ENCODE assay signal across 8 cellular contexts in genomic region chr1:42956739-42957138, GRCh38. TPM values are rescaled to one million over a fixed set of nuclear protein-coding genes. Genes with fewer than 3 reads are reported as not detected.
DNase-seq lines count a peak whose midpoint lies in the region; ATAC-seq lines count a peak whose summit lies in the region.

No MANE protein-coding gene starts in this region.

- peaks cover 60% of the 10 kb centered on the region for H3K4me1 Mint-ChIP-seq in activated CD4-positive, alpha-beta T cell treated with anti-CD3 and anti-CD28 coated beads for 36 hours
- H3K4me1 Mint-ChIP-seq in activated CD4-positive, alpha-beta memory T cell treated with anti-CD3 and anti-CD28 coated beads, Interleukin-2, amount 10 ng/mL, durations not matched to agents 7 days and 5 days, result peaks cover 68% of the 10 kb centered on the region

- WGBS in iPS DF 6.9 (ENCODE audit: insufficient coverage, insufficient read length), result no CpG with 5 or more reads among the region's 3 CpGs

- peaks cover 17% of the 10 kb centered on the region; the same call in 1 of the 2 replicates for H3K36me3 ChIP-seq in iPS DF 6.9 (ENCODE audit: control insufficient read depth, insufficient read depth, low read length)
- H3K36me3 ChIP-seq in stomach smooth muscle (ENCODE audit: control insufficient read depth in 2 of 2, insufficient read depth in 2 of 2, low read length in 2 of 2), result no peaks in the 10 kb centered on the region

- H3K4me3 ChIP-seq in iPS DF 6.9 (ENCODE audit: low read length) (peak overlapping the region; percentile 87; the same call in 1 of the 2 replicates), stomach smooth muscle (ENCODE audit: low read length in 2 of 2) (peak overlapping the region in 1 of 2 donors; percentile 90)

- CTCF ChIA-PET in activated CD4-positive, alpha-beta T cell treated with anti-CD3 and anti-CD28 coated beads for 36 hours (lab: Charles Lee), result interaction anchor here (1.0 to 1.9 kb wide), 3 partner anchors 12 to 44 kb away, joined by 4 to 9 read pairs (median 5); no protein-coding TSS in a partner anchor
- CTCF ChIA-PET in activated CD4-positive, alpha-beta memory T cell treated with anti-CD3 and anti-CD28 coated beads, Interleukin-2, amount 10 ng/mL, durations not matched to agents 7 days and 5 days (lab: Charles Lee), result interaction anchor here (0.8 to 3.7 kb wide), 7 partner anchors 12 to 117 kb away, joined by 3 to 12 read pairs (median 5); no protein-coding TSS in a partner anchor

- H3K27ac Mint-ChIP-seq in activated CD4-positive, alpha-beta T cell treated with anti-CD3 and anti-CD28 coated beads for 36 hours, result peak overlapping the region; percentile 89
- peak overlapping the region; percentile 94 for H3K27ac Mint-ChIP-seq in activated CD4-positive, alpha-beta memory T cell treated with anti-CD3 and anti-CD28 coated beads, Interleukin-2, amount 10 ng/mL, durations not matched to agents 7 days and 5 days

- H3K27me3 Mint-ChIP-seq in activated CD4-positive, alpha-beta T cell treated with anti-CD3 and anti-CD28 coated beads for 36 hours, result peaks cover 4% of the 10 kb centered on the region
- peaks cover 10% of the 10 kb centered on the region for H3K27me3 Mint-ChIP-seq in activated CD4-positive, alpha-beta memory T cell treated with anti-CD3 and anti-CD28 coated beads, Interleukin-2, amount 10 ng/mL, durations not matched to agents 7 days and 5 days

- POLR2A ChIA-PET in activated CD4-positive, alpha-beta T cell treated with anti-CD3 and anti-CD28 coated beads for 36 hours (lab: Charles Lee), result interaction anchor here (0.7 to 2.8 kb wide), 3 partner anchors 10 to 32 kb away, joined by 3 to 20 read pairs (median 3); no protein-coding TSS in a partner anchor
- POLR2A ChIA-PET in activated CD4-positive, alpha-beta memory T cell treated with anti-CD3 and anti-CD28 coated beads, Interleukin-2, amount 10 ng/mL, durations not matched to agents 7 days and 5 days (lab: Charles Lee), result interaction anchor here (0.7 to 16.5 kb wide), 8 partner anchors 14 to 273 kb away, joined by 3 to 387 read pairs (median 4); partner anchors contain the start of genes C1orf50, CFAP57, EBNA1BP2 and P3H1

- no peak for DNase-seq in activated CD4-positive, alpha-beta T cell treated with anti-CD3 and anti-CD28 coated beads for 36 hours
- no peak for DNase-seq in activated CD4-positive, alpha-beta T cell treated with anti-CD3 and anti-CD28 coated beads for 1 hour
- no peak for DNase-seq in activated CD4-positive, alpha-beta memory T cell treated with anti-CD3 and anti-CD28 coated beads, Interleukin-2, amount 10 ng/mL, durations not matched to agents 7 days and 5 days
- DNase-seq in iPS DF 6.9 (ENCODE audit: low read depth, low spot score) (no peak), glomerular visceral epithelial cell (ENCODE audit: extremely low spot score) (no peak)
- DNase-seq in central memory CD4-positive, alpha-beta T cell, result no peak
- no peak for DNase-seq in activated CD4-positive, alpha-beta T cell treated with anti-CD3 and anti-CD28 coated beads for 48 hours

- H3K9ac ChIP-seq in stomach smooth muscle (ENCODE audit: low read length in 2 of 2), result peak overlapping the region; percentile 31 to 69

- H3K27me3 ChIP-seq in iPS DF 6.9 (ENCODE audit: control insufficient read depth, insufficient read depth, low read length), result no peaks in the 10 kb centered on the region
- peaks cover 0 to 2% of the 10 kb centered on the region in 2 donors for H3K27me3 ChIP-seq in stomach smooth muscle (ENCODE audit: control insufficient read depth in 1 of 2, insufficient read depth in 2 of 2, low read length in 2 of 2)

- ATAC-seq in activated CD4-positive, alpha-beta T cell treated with anti-CD3 and anti-CD28 coated beads for 36 hours, result no peak

- H3K9me3 Mint-ChIP-seq in activated CD4-positive, alpha-beta T cell treated with anti-CD3 and anti-CD28 coated beads for 36 hours (ENCODE audit: low read depth), result no peaks in the 10 kb centered on the region
- H3K9me3 Mint-ChIP-seq in activated CD4-positive, alpha-beta memory T cell treated with anti-CD3 and anti-CD28 coated beads, Interleukin-2, amount 10 ng/mL, durations not matched to agents 7 days and 5 days, result no peaks in the 10 kb centered on the region

- H3K9me3 ChIP-seq in iPS DF 6.9 (ENCODE audit: control insufficient read depth, insufficient read depth, low read length) (no peaks in the 10 kb centered on the region), stomach smooth muscle (ENCODE audit: control insufficient read depth in 2 of 2, low read length in 2 of 2) (no peaks in the 10 kb centered on the region)

- peaks cover 12% of the 10 kb centered on the region; the same call in 1 of the 2 replicates for H3K4me1 ChIP-seq in iPS DF 6.9 (ENCODE audit: control insufficient read depth, insufficient read depth, low read length)
- peaks cover 23% of the 10 kb centered on the region for H3K4me1 ChIP-seq in stomach smooth muscle (ENCODE audit: control insufficient read depth, insufficient read depth, low read length)

- H3K27ac ChIP-seq in iPS DF 6.9 (ENCODE audit: low read length) (no peak overlapping the region), stomach smooth muscle (ENCODE audit: low read length) (peak overlapping the region; percentile 64)

- peaks cover 45% of the 10 kb centered on the region for H3K36me3 Mint-ChIP-seq in activated CD4-positive, alpha-beta T cell treated with anti-CD3 and anti-CD28 coated beads for 36 hours (ENCODE audit: low read depth)
- H3K36me3 Mint-ChIP-seq in activated CD4-positive, alpha-beta memory T cell treated with anti-CD3 and anti-CD28 coated beads, Interleukin-2, amount 10 ng/mL, durations not matched to agents 7 days and 5 days (ENCODE audit: low read depth), result peaks cover 51% of the 10 kb centered on the region

- peak overlapping the region; percentile 89 for H3K4me3 Mint-ChIP-seq in activated CD4-positive, alpha-beta T cell treated with anti-CD3 and anti-CD28 coated beads for 36 hours
- peak overlapping the region; percentile 89 for H3K4me3 Mint-ChIP-seq in activated CD4-positive, alpha-beta memory T cell treated with anti-CD3 and anti-CD28 coated beads, Interleukin-2, amount 10 ng/mL, durations not matched to agents 7 days and 5 days

- intact Hi-C loops in activated CD4-positive, alpha-beta T cell treated with anti-CD3 and anti-CD28 coated beads for 36 hours (cut with DNase I, micrococcal nuclease), result loop anchor here in 1 of 2 experiments (1.0 to 5.0 kb wide), 2 partner anchors 298 to 431 kb away; partner anchors contain the start of genes MED8, PPIH and SZT2

RNA-seq across cellular contexts. Expression of gene SLC2A1, which starts 1.9 kb away (rescaled TPM):
- 100 to 1,000 TPM; 115 to 125 TPM for total RNA-seq in activated CD4-positive, alpha-beta T cell treated with anti-CD3 and anti-CD28 coated beads for 36 hours
- total RNA-seq in activated CD4-positive, alpha-beta memory T cell treated with anti-CD3 and anti-CD28 coated beads, Interleukin-2, amount 10 ng/mL, durations not matched to agents 7 days and 5 days, result 100 to 1,000 TPM; 153 TPM
